ENCODE assay signal across 8 cellular contexts in genomic region chr22:43262990-43263644, GRCh38.
DNase-seq lines count a peak whose midpoint lies in the region; ATAC-seq and TF ChIP-seq lines count a peak whose summit lies in the region.

No MANE protein-coding gene starts in this region.

- H3K36me3 ChIP-seq in body of pancreas (replicated peaks in 1 of 2; ENCODE audit: insufficient read depth in 1 of 2, low read depth in 2 of 2), result no peaks in the 10 kb centered on the region

- no peaks in the 10 kb centered on the region for H3K9me3 ChIP-seq in body of pancreas

- H3K4me1 ChIP-seq in body of pancreas, result peaks cover 13% of the 10 kb centered on the region

- H3K27me3 ChIP-seq in body of pancreas, result no peaks in the 10 kb centered on the region

- intact Hi-C loops in body of pancreas (cut with DNase I), result no loop called here

- 26 to 38% methylated on average over 13 to 19 of the region's 19 CpGs for WGBS in body of pancreas, 2 donors

- ATAC-seq in GM18907 (IDR thresholded peaks at IDR 0.05; ENCODE audit: unreplicated experiment) (peak; percentile 35), body of pancreas (no peak), HG03521 (IDR thresholded peaks at IDR 0.05; ENCODE audit: unreplicated experiment) (no peak), GM19467 (IDR thresholded peaks at IDR 0.05; ENCODE audit: unreplicated experiment) (no peak)

- peak; percentile 63 for DNase-seq in SKM-1 treated with dmso at 0.1 percent for 144 hours (lab: John Stamatoyannopoulos, UW; ENCODE audit: unreplicated experiment)
- peak in 3 of 4 donors; percentile 15 to 26 (median 18) for DNase-seq in body of pancreas
- peak; percentile 15 for DNase-seq in stimulated activated CD4-positive, alpha-beta T cell treated with anti-CD3 and anti-CD28 coated beads, Interleukin-12 subunit alpha, Interleukin-12 subunit beta, amount 100 ng/mL, for 4 hours
- no peak for DNase-seq in RKO (ENCODE audit: low spot score)
- no peak for DNase-seq in AG08396 (ENCODE audit: low spot score)

- TF ChIP-seq POLR2A in body of pancreas (IDR thresholded peaks at IDR 0.05), result no peak

- no peak overlapping the region for H3K4me3 ChIP-seq in body of pancreas

- TF ChIP-seq CTCF in body of pancreas (IDR thresholded peaks at IDR 0.05), result no peak

- peak overlapping the region in 1 of 4 donors; percentile 1 for H3K27ac ChIP-seq in body of pancreas

Comparison
In these comparisons a context has a peak if more than half of its experiments do, and no peak if none do; other contexts are left out.
1. DNase-seq: peak in SKM-1 treated with dmso at 0.1 percent for 144 hours (single experiment), body of pancreas (3 of 4) and stimulated activated CD4-positive, alpha-beta T cell treated with anti-CD3 and anti-CD28 coated beads, Interleukin-12 subunit alpha, Interleukin-12 subunit beta, amount 100 ng/mL, for 4 hours (single experiment); none in RKO (single experiment) and AG08396 (single experiment).